In genomic region chr16:85608515-85608885, GRCh38 we compare ENCODE assay signal across 18 cellular contexts. TPM values are rescaled to one million over a fixed set of nuclear protein-coding genes. Genes with fewer than 3 reads are reported as not detected.
DNase-seq lines count a peak whose midpoint lies in the region; ATAC-seq and TF ChIP-seq lines count a peak whose summit lies in the region.
"Had no signal": no experiment of that assay in that cellular context is flagged by ENCODE, and none has a peak within 500 bp of the region (broad histone marks: within the 10 kb centered on the region; RNA-seq: fewer than 3 reads in every experiment).

No MANE protein-coding gene starts in this region.

- H3K4me1 ChIP-seq in Loucy (ENCODE audit: insufficient read depth, low read length, poor library complexity, severe bottlenecking) (peaks cover 64% of the 10 kb centered on the region), mesenchymal stem cell (ENCODE audit: control insufficient read depth, insufficient read depth, low read depth, low read length) (peaks cover 44% of the 10 kb centered on the region)

- no peak overlapping the region for H2BK15ac ChIP-seq in mesenchymal stem cell (ENCODE audit: low read depth, poor library complexity, severe bottlenecking)

- POLR2A ChIA-PET in WTC11 (lab: Charles Lee) = interaction anchor here (3.3 kb wide), 1 partner anchor 51 kb away, joined by 20 read pairs; no protein-coding TSS in a partner anchor

- ATAC-seq in WTC11 = no peak
- ATAC-seq in GM18873 (IDR thresholded peaks at IDR 0.05; ENCODE audit: low FRiP score, unreplicated experiment) = no peak
- ATAC-seq: lower lobe of right lung had no signal

- H3K4ac ChIP-seq in mesenchymal stem cell (ENCODE audit: low read depth in 1 of 2, low read length in 2 of 2) = no peak overlapping the region

- H3K36me3 ChIP-seq in Loucy (ENCODE audit: insufficient read depth, low read length) = peaks cover 10% of the 10 kb centered on the region; the same call in 1 of the 2 replicates
- no peaks in the 10 kb centered on the region for H3K36me3 ChIP-seq in neural cell (ENCODE audit: insufficient read depth, low read length)
- peaks cover 0 to 13% of the 10 kb centered on the region in 2 experiments for H3K36me3 ChIP-seq in mesenchymal stem cell (ENCODE audit: control insufficient read depth in 1 of 2, insufficient read depth in 2 of 2, low read depth in 1 of 2, low read length in 2 of 2)
- H3K36me3 ChIP-seq: lower lobe of right lung had no signal

- no peak overlapping the region for H2BK120ac ChIP-seq in mesenchymal stem cell (ENCODE audit: low read depth, low read length)

- no peaks in the 10 kb centered on the region for H3K9me3 Mint-ChIP-seq in WTC11

- peaks cover 17% of the 10 kb centered on the region for H3K27me3 Mint-ChIP-seq in WTC11 (ENCODE audit: low read depth)

- DNase-seq in DMS53 (lab: John Stamatoyannopoulos, UW) (peak; percentile 72), WTC11 (ENCODE audit: low spot score) (no peak), D341Med (ENCODE audit: low spot score) (no peak), mesenchymal stem cell (no peak)
- no peak for DNase-seq in effector CD8-positive, alpha-beta T cell (lab: John Stamatoyannopoulos, UW)
- DNase-seq: activated CD4-positive, alpha-beta T cell treated with anti-CD3 and anti-CD28 coated beads, Interleukin-2, amount 50 U/mL, for 4 hours; AML-193; amniotic stem cell; cerebellar nuclear complex; effector memory CD4-positive, alpha-beta T cell; H9; lower lobe of right lung; MV-4-11; posterior cingulate gyrus; stimulated activated CD4-positive, alpha-beta T cell treated with anti-CD3 and anti-CD28 coated beads, Interleukin-4, amount 100 ng/mL, for 24 hours had no signal

- no peak overlapping the region for H3K27ac Mint-ChIP-seq in WTC11

- H4K91ac ChIP-seq in mesenchymal stem cell (ENCODE audit: low read length) = no peak overlapping the region

- H3K23ac ChIP-seq in mesenchymal stem cell (ENCODE audit: low read length in 2 of 2) = no peak overlapping the region

- peak overlapping the region in 1 of 2 experiments; percentile 51 for H2BK12ac ChIP-seq in mesenchymal stem cell (ENCODE audit: low read length in 2 of 2)

- no peak overlapping the region for H2AFZ ChIP-seq in Loucy (ENCODE audit: low read length)
- H2AFZ ChIP-seq in neural cell (ENCODE audit: low read depth, low read length) = no peak overlapping the region
- no peak overlapping the region for H2AFZ ChIP-seq in mesenchymal stem cell (ENCODE audit: low read depth, low read length)

- peaks cover 88% of the 10 kb centered on the region for H3K79me2 ChIP-seq in Loucy (ENCODE audit: insufficient read depth, low read length)
- peaks cover 86% of the 10 kb centered on the region for H3K79me2 ChIP-seq in neural cell (replicated peaks; ENCODE audit: insufficient read depth, low read length)

- H3K4me1 Mint-ChIP-seq in WTC11 = peaks cover 55% of the 10 kb centered on the region

- H3K4me3 ChIP-seq in Loucy (ENCODE audit: low read length, poor library complexity, severe bottlenecking) = no peak overlapping the region
- H3K4me3 ChIP-seq in neural cell (ENCODE audit: low read length) = peak overlapping the region; percentile 60
- H3K4me3 ChIP-seq in mesenchymal stem cell (ENCODE audit: insufficient read depth in 1 of 2, low read depth in 1 of 2, low read length in 2 of 2) = no peak overlapping the region
- H3K4me3 ChIP-seq: lower lobe of right lung had no signal

- H3K79me1 ChIP-seq in mesenchymal stem cell (replicated peaks; ENCODE audit: low read length, poor library complexity, severe bottlenecking) = peaks cover 46% of the 10 kb centered on the region

- H2AK5ac ChIP-seq in mesenchymal stem cell (ENCODE audit: low read length, severe bottlenecking) = no peak overlapping the region

- H3K9ac ChIP-seq in Loucy (ENCODE audit: low read depth, low read length, poor library complexity, severe bottlenecking) = peak overlapping the region; percentile 61
- H3K9ac ChIP-seq in neural cell (ENCODE audit: low read length) = peak overlapping the region; percentile 63
- no peak overlapping the region for H3K9ac ChIP-seq in mesenchymal stem cell (ENCODE audit: low read length)

- peak overlapping the region in 1 of 2 experiments; percentile 79 for H3K18ac ChIP-seq in mesenchymal stem cell (ENCODE audit: low read depth in 1 of 2, low read length in 2 of 2)

- no peak overlapping the region for H4K8ac ChIP-seq in mesenchymal stem cell (ENCODE audit: low read length)

- H3F3A ChIP-seq in Loucy (ENCODE audit: low read depth) = peaks cover 9% of the 10 kb centered on the region
- no peaks in the 10 kb centered on the region for H3F3A ChIP-seq in neural cell (ENCODE audit: insufficient read depth, low read length, poor library complexity, severe bottlenecking)

- H3K9me3 ChIP-seq in Loucy (ENCODE audit: insufficient read depth, low read depth, low read length) = no peaks in the 10 kb centered on the region
- H3K9me3 ChIP-seq in neural cell (ENCODE audit: low read length) = no peaks in the 10 kb centered on the region
- H3K9me3 ChIP-seq in mesenchymal stem cell (ENCODE audit: control insufficient read depth, low read length) = no peaks in the 10 kb centered on the region
- H3K9me3 ChIP-seq: lower lobe of right lung had no signal

- CTCF ChIA-PET in WTC11 (lab: Charles Lee) = interaction anchor here (1.4 to 1.9 kb wide), 3 partner anchors 117 to 147 kb away, joined by 4 to 13 read pairs (median 5); no protein-coding TSS in a partner anchor

- H3K27ac ChIP-seq in neural cell (ENCODE audit: low read length) = peak overlapping the region; percentile 78
- H3K27ac ChIP-seq in mesenchymal stem cell (ENCODE audit: low read length, poor library complexity, severe bottlenecking) = no peak overlapping the region
- H3K27ac ChIP-seq: lower lobe of right lung had no signal

- 83% methylated on average over 11 of the region's 11 CpGs for WGBS in mesenchymal stem cell

- no peak for TF ChIP-seq CTCF in Loucy (conservative IDR thresholded peaks at IDR 0.05; ENCODE audit: low read length)
- TF ChIP-seq CTCF in WTC11 (IDR thresholded peaks at IDR 0.05) = no peak
- TF ChIP-seq CTCF in neural cell (IDR thresholded peaks at IDR 0.05; ENCODE audit: poor library complexity, severe bottlenecking) = no peak

- H3K4me2 ChIP-seq in Loucy (ENCODE audit: low read depth, low read length, poor library complexity, severe bottlenecking) = no peak overlapping the region
- H3K4me2 ChIP-seq in neural cell (ENCODE audit: low read length) = no peak overlapping the region
- H3K4me2 ChIP-seq in mesenchymal stem cell (ENCODE audit: low read length, poor library complexity, severe bottlenecking) = no peak overlapping the region

- H2BK5ac ChIP-seq in mesenchymal stem cell (ENCODE audit: low read depth, low read length, poor library complexity, severe bottlenecking) = no peak overlapping the region

- H3K36me3 Mint-ChIP-seq in WTC11 = no peaks in the 10 kb centered on the region

- no peak for TF ChIP-seq EP300 in neural cell (conservative IDR thresholded peaks at IDR 0.05; ENCODE audit: poor library complexity, severe bottlenecking)

- H3K4me3 Mint-ChIP-seq in WTC11 = peak overlapping the region; percentile 37

- H3K14ac ChIP-seq in mesenchymal stem cell (ENCODE audit: low read length in 2 of 2) = no peak overlapping the region

- TF ChIP-seq RAD21 in neural cell (conservative IDR thresholded peaks at IDR 0.05) = no peak

- no peaks in the 10 kb centered on the region for H3K9me2 ChIP-seq in Loucy (replicated peaks; ENCODE audit: low read depth, low read length)
- H3K9me2 ChIP-seq in neural cell (ENCODE audit: insufficient read depth, low read length) = no peaks in the 10 kb centered on the region

- no peaks in the 10 kb centered on the region for H3K27me3 ChIP-seq in Loucy (ENCODE audit: insufficient read depth, low read length, poor library complexity, severe bottlenecking)
- no peaks in the 10 kb centered on the region for H3K27me3 ChIP-seq in neural cell (ENCODE audit: insufficient read depth, low read depth, low read length)
- no peaks in the 10 kb centered on the region for H3K27me3 ChIP-seq in mesenchymal stem cell (ENCODE audit: control insufficient read depth in 1 of 2, insufficient read depth in 1 of 2, low read length in 2 of 2)

- H4K20me1 ChIP-seq in Loucy (ENCODE audit: insufficient read depth, low read length, poor library complexity, severe bottlenecking) (peaks cover 58% of the 10 kb centered on the region), neural cell (ENCODE audit: insufficient read depth) (no peaks in the 10 kb centered on the region)

TF ChIP-seq in WTC11, 78 proteins besides CTCF, POLR2A, EP300 and RAD21 (continues in another document):
- TF ChIP-seq ATF3 (CRISPR knock-in tag; conservative IDR thresholded peaks at IDR 0.05) = no peak

TF ChIP-seq in neural cell, 6 proteins besides CTCF, POLR2A, EP300 and RAD21 (continues in another document):
- no peak for TF ChIP-seq POLR2AphosphoS5 (IDR thresholded peaks at IDR 0.05)
- no peak for TF ChIP-seq EZH2 (IDR thresholded peaks at IDR 0.05; ENCODE audit: borderline replicate concordance, insufficient read depth, low read length, poor library complexity, severe bottlenecking)
- TF ChIP-seq TAF1 (IDR thresholded peaks at IDR 0.05; ENCODE audit: low read depth) = no peak
- no peak for TF ChIP-seq MXI1 (conservative IDR thresholded peaks at IDR 0.05; ENCODE audit: poor library complexity, severe bottlenecking)

RNA-seq across cellular contexts. Expression of gene GSE1, which starts 4.6 kb away (rescaled TPM):
- total RNA-seq in WTC11 (2021) = 91.0 to 124 TPM (median 93.8 TPM) in 3 replicates
- 35.6 and 38.3 TPM in 2 replicates for polyA plus RNA-seq in neural cell
- 65.7 and 89.0 TPM in 2 replicates for polyA minus RNA-seq in neural cell
- 39.2 TPM for polyA plus RNA-seq in mesenchymal stem cell (2013, experiment 1 of 2)
- 38.5 TPM for polyA plus RNA-seq in mesenchymal stem cell (2013, experiment 2 of 2)
